In the genomic region with DNA sequence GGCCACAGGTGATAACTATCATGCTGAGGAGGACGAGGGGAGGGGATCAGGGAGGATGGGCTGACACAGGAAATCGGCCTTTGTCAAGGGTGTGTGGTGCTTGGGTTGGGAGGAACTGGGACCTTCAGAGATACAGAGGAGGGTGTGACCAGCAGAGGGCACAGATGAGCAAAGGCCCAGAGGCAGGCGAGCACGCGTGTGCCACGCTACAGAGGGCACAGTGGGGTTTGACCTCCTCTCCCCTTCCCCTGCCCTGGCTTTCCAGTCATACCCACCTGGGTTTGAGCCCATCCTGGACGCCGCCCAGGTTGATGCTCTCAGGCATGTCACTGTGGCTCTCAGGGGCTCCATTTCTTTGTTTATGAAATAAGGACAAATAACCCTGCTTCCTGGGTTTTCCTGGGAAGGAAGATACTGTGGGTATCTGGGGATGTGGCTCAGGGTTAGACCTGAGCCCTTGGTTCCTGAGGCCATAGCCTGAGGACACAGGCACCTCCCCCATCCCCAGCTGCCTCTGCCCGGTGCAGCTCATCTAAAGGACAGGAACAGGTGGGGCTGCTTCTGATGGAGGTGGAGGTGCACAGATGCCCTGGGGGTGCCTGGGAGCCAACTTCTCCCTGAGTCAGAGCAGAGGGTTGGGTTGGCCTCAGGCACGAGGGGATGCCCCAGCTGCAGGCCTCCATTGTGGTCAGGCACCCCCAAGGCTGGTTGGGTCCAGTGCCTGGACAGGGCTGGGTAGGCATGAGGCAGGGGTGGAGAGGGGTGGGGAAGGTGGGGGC, we compare ENCODE assay signal across 8 cellular contexts. TPM values are rescaled to one million over a fixed set of nuclear protein-coding genes. Genes with fewer than 3 reads are reported as not detected.
A peak's percentile ranks its signal among the peaks of the same experiment; 100 is the strongest.
DNase-seq lines count a peak whose midpoint lies in the region; ATAC-seq and TF ChIP-seq lines count a peak whose summit lies in the region.

No MANE protein-coding gene starts in this region.

- H4K8ac ChIP-seq in mesendoderm (ENCODE audit: low read depth, low read length), result no peak overlapping the region

- no peaks in the 10 kb centered on the region for H3K4me1 ChIP-seq in mesendoderm (ENCODE audit: control insufficient read depth, low read depth, low read length)

- no peak overlapping the region for H2BK5ac ChIP-seq in mesendoderm (ENCODE audit: low read length)

- H3K4me2 ChIP-seq in mesendoderm (ENCODE audit: low read length), result no peak overlapping the region

- H2BK15ac ChIP-seq in mesendoderm (replicated peaks; ENCODE audit: low read depth), result no peak overlapping the region

- peak; percentile 70 for TF ChIP-seq CTCF in GM12801 (IDR thresholded peaks at IDR 0.05; ENCODE audit: extremely low read depth, insufficient read length)

- H3K4me3 Mint-ChIP-seq in activated CD4-positive, alpha-beta memory T cell treated with anti-CD3 and anti-CD28 coated beads for 36 hours, result no peak overlapping the region

- H3K79me1 ChIP-seq in mesendoderm (ENCODE audit: low read length), result no peaks in the 10 kb centered on the region

- H2AK5ac ChIP-seq in mesendoderm (ENCODE audit: low read length), result no peak overlapping the region

- CTCF ChIA-PET in activated CD4-positive, alpha-beta memory T cell treated with anti-CD3 and anti-CD28 coated beads for 36 hours (lab: Charles Lee), result interaction anchor here (0.6 to 5.8 kb wide), 8 partner anchors 9 to 126 kb away, joined by 3 to 73 read pairs (median 5); a partner anchor contains a TSS

- DNase-seq in NCI-H460 (ENCODE audit: extremely low read depth, low read depth), result peak; percentile 87
- DNase-seq in activated CD4-positive, alpha-beta memory T cell treated with anti-CD3 and anti-CD28 coated beads for 36 hours, result peak; percentile 90
- peak; percentile 36 for DNase-seq in effector CD8-positive, alpha-beta T cell (lab: John Stamatoyannopoulos, UW)
- peak; percentile 92 for DNase-seq in mesendoderm
- DNase-seq in stimulated activated CD8-positive, alpha-beta memory T cell treated with anti-CD3 and anti-CD28 coated beads, Interleukin-4, amount 100 ng/mL, for 48 hours, result peak; percentile 89
- no peak for DNase-seq in dedifferentiated amniotic fluid mesenchymal stem cell (ENCODE audit: extremely low spot score)

- H3K27ac ChIP-seq in mesendoderm (ENCODE audit: low read depth, low read length), result no peak overlapping the region

- H3K36me3 ChIP-seq in mesendoderm (ENCODE audit: control insufficient read depth, insufficient read depth, low read length), result no peaks in the 10 kb centered on the region

- no peak overlapping the region for H3K4ac ChIP-seq in mesendoderm (ENCODE audit: low read depth, low read length)

- H3K9me3 Mint-ChIP-seq in activated CD4-positive, alpha-beta memory T cell treated with anti-CD3 and anti-CD28 coated beads for 36 hours, result no peaks in the 10 kb centered on the region

- POLR2A ChIA-PET in activated CD4-positive, alpha-beta memory T cell treated with anti-CD3 and anti-CD28 coated beads for 36 hours (lab: Charles Lee), result no interaction called here

- H3K23ac ChIP-seq in mesendoderm (ENCODE audit: low read length), result no peak overlapping the region

- intact Hi-C loops in activated CD4-positive, alpha-beta memory T cell treated with anti-CD3 and anti-CD28 coated beads for 36 hours (cut with micrococcal nuclease), result loop anchor here (1.0 kb wide), 4 partner anchors 37 to 110 kb away; no protein-coding TSS in a partner anchor

- whole genome bisulfite sequencing in mesendoderm (ENCODE audit: extremely low coverage, insufficient coverage, low lambda C conversion rate), result no CpG with 5 or more reads among the region's 10 CpGs

- no peaks in the 10 kb centered on the region for H3K27me3 ChIP-seq in mesendoderm (ENCODE audit: insufficient read depth, low read length, poor library complexity)

- peak; percentile 50 for ATAC-seq in HG02571 (IDR thresholded peaks at IDR 0.05; ENCODE audit: unreplicated experiment)

- no peaks in the 10 kb centered on the region for H3K27me3 Mint-ChIP-seq in activated CD4-positive, alpha-beta memory T cell treated with anti-CD3 and anti-CD28 coated beads for 36 hours

- peak overlapping the region; percentile 63 for H3K56ac ChIP-seq in mesendoderm (ENCODE audit: low read length)

- H3K36me3 Mint-ChIP-seq in activated CD4-positive, alpha-beta memory T cell treated with anti-CD3 and anti-CD28 coated beads for 36 hours, result no peaks in the 10 kb centered on the region

- no peak overlapping the region for H2BK120ac ChIP-seq in mesendoderm (ENCODE audit: low read depth, low read length)

- H3K18ac ChIP-seq in mesendoderm (ENCODE audit: low read length), result no peak overlapping the region

- H3K4me1 Mint-ChIP-seq in activated CD4-positive, alpha-beta memory T cell treated with anti-CD3 and anti-CD28 coated beads for 36 hours (ENCODE audit: low read depth), result peaks cover 31% of the 10 kb centered on the region

- H3K27ac Mint-ChIP-seq in activated CD4-positive, alpha-beta memory T cell treated with anti-CD3 and anti-CD28 coated beads for 36 hours, result peak overlapping the region; percentile 50

- no peak overlapping the region for H3K4me3 ChIP-seq in mesendoderm (ENCODE audit: low read length)

- H3K9ac ChIP-seq in mesendoderm (ENCODE audit: low read length), result no peak overlapping the region

- H4K5ac ChIP-seq in mesendoderm (ENCODE audit: low read length), result no peak overlapping the region

- H3K79me2 ChIP-seq in mesendoderm (ENCODE audit: control insufficient read depth, insufficient read depth, low read length), result no peaks in the 10 kb centered on the region

RNA-seq across cellular contexts. Expression of a gene that starts 51.8 kb away (rescaled TPM):
- 0.42 and 0.46 TPM in 2 replicates for total RNA-seq in NCI-H460 (2014; rRNA removed; shearing (Covaris generic))
- 0.30 TPM in 1 of 2 replicates, not detected in the other for polyA plus RNA-seq in NCI-H460 (2014; cell fraction: nucleus; rRNA removed)
- total RNA-seq in activated CD4-positive, alpha-beta memory T cell treated with anti-CD3 and anti-CD28 coated beads for 36 hours, result not detected
- polyA plus RNA-seq in mesendoderm (2013, experiment 1 of 2), result 0.10 TPM
- polyA plus RNA-seq in mesendoderm (2013, experiment 2 of 2), result 0.06 TPM
